9 cellular contexts compared by ENCODE assay signal in genomic region chr2:68721482-68722071, GRCh38.
DNase-seq lines count a peak whose midpoint lies in the region; ATAC-seq lines count a peak whose summit lies in the region.
"Had no signal": no experiment of that assay in that cellular context is flagged by ENCODE, and none has a peak within 500 bp of the region (broad histone marks: within the 10 kb centered on the region; RNA-seq: fewer than 3 reads in every experiment).

No MANE protein-coding gene starts in this region.

- no peaks in the 10 kb centered on the region for H3K27me3 Mint-ChIP-seq in effector memory CD8-positive, alpha-beta T cell

- H3K4me1 Mint-ChIP-seq in effector memory CD8-positive, alpha-beta T cell (ENCODE audit: low read depth in 2 of 2): peaks cover 64 to 77% of the 10 kb centered on the region in 2 donors

- H3K36me3 Mint-ChIP-seq in effector memory CD8-positive, alpha-beta T cell (ENCODE audit: insufficient read depth): peaks cover 12% of the 10 kb centered on the region

- H3K27ac Mint-ChIP-seq in effector memory CD8-positive, alpha-beta T cell: peak overlapping the region; percentile 82 to 89

- no peak overlapping the region for H3K27ac ChIP-seq in substantia nigra (ENCODE audit: low read depth, low read length, poor library complexity, severe bottlenecking)
- H3K27ac ChIP-seq: HL-60 had no signal

- DNase-seq in LoVo (ENCODE audit: low spot score) (peak; percentile 79), T1000 (lab: John Stamatoyannopoulos, UW) (no peak), anterior cingulate cortex (lab: John Stamatoyannopoulos, UW) (no peak), substantia nigra (lab: John Stamatoyannopoulos, UW) (no peak), NCI-H1436 (lab: John Stamatoyannopoulos, UW) (no peak)
- peak in 2 of 3 experiments; percentile 13 to 20 for DNase-seq in effector memory CD8-positive, alpha-beta T cell

- H3K9me3 Mint-ChIP-seq in effector memory CD8-positive, alpha-beta T cell: no peaks in the 10 kb centered on the region

- peak overlapping the region; percentile 73 to 85 for H3K4me3 Mint-ChIP-seq in effector memory CD8-positive, alpha-beta T cell

- ATAC-seq in GM18498 (IDR thresholded peaks at IDR 0.05; ENCODE audit: unreplicated experiment) (peak; percentile 71), GM21717 (IDR thresholded peaks at IDR 0.05; ENCODE audit: unreplicated experiment) (peak; percentile 72)
- peak; percentile 81 for ATAC-seq in effector memory CD8-positive, alpha-beta T cell (replicated peaks)

Comparison
In these comparisons a context has a peak if more than half of its experiments do, and no peak if none do; other contexts are left out.
1. DNase-seq: peak in LoVo (single experiment) and effector memory CD8-positive, alpha-beta T cell (2 of 3); none in T1000 (single experiment), anterior cingulate cortex (0 of 58), substantia nigra (0 of 49) and NCI-H1436 (single experiment).
2. Peak in every context shown above with its lines, with median percentiles within 50 percentile points of each other: ATAC-seq.